In genomic region chr16:71498031-71498430, GRCh38 we compare ENCODE assay signal across 34 cellular contexts. TPM values are rescaled to one million over a fixed set of nuclear protein-coding genes. Genes with fewer than 3 reads are reported as not detected.
"Had no signal": no experiment of that assay in that cellular context is flagged by ENCODE, and none has a peak within 500 bp of the region (broad histone marks: within the 10 kb centered on the region; RNA-seq: fewer than 3 reads in every experiment).

No MANE protein-coding gene starts in this region.

- H3K4me3 Mint-ChIP-seq: stimulated activated effector memory CD8-positive, alpha-beta T cell treated with anti-CD3 and anti-CD28 coated beads, Interleukin-12 subunit alpha, Interleukin-12 subunit beta, amount 100 ng/mL, for 72 hours; stimulated activated memory B cell treated with anti-CD40 and anti-IgM and Interleukin-4, amounts not matched to agents 10 μg/mL and 1 μg/mL and 100 μg/mL, for 72 hours; stimulated activated naive B cell treated with anti-CD40 and anti-IgM and Interleukin-4, amounts not matched to agents 10 μg/mL and 1 μg/mL and 100 μg/mL, for 72 hours; stimulated activated naive CD8-positive, alpha-beta T cell treated with anti-CD3 and anti-CD28 coated beads, Interleukin-15, amount 100 ng/mL, for 72 hours; stimulated activated naive CD8-positive, alpha-beta T cell treated with anti-CD3 and anti-CD28 coated beads, Interleukin-15, Interleukin-2, amounts not matched to agents 100 ng/mL and 50 ng/mL, for 24 hours; type B pancreatic cell had no signal

- H3K9me3 Mint-ChIP-seq: stimulated activated effector memory CD8-positive, alpha-beta T cell treated with anti-CD3 and anti-CD28 coated beads, Interleukin-12 subunit alpha, Interleukin-12 subunit beta, amount 100 ng/mL, for 72 hours; stimulated activated memory B cell treated with anti-CD40 and anti-IgM and Interleukin-4, amounts not matched to agents 10 μg/mL and 1 μg/mL and 100 μg/mL, for 72 hours; stimulated activated naive B cell treated with anti-CD40 and anti-IgM and Interleukin-4, amounts not matched to agents 10 μg/mL and 1 μg/mL and 100 μg/mL, for 72 hours; stimulated activated naive CD8-positive, alpha-beta T cell treated with anti-CD3 and anti-CD28 coated beads, Interleukin-15, amount 100 ng/mL, for 72 hours; stimulated activated naive CD8-positive, alpha-beta T cell treated with anti-CD3 and anti-CD28 coated beads, Interleukin-15, Interleukin-2, amounts not matched to agents 100 ng/mL and 50 ng/mL, for 24 hours; type B pancreatic cell had no signal

- ATAC-seq: stimulated activated effector memory CD8-positive, alpha-beta T cell treated with anti-CD3 and anti-CD28 coated beads, Interleukin-12 subunit alpha, Interleukin-12 subunit beta, amount 100 ng/mL, for 72 hours; stimulated activated memory B cell treated with anti-CD40 and anti-IgM and Interleukin-4, amounts not matched to agents 10 μg/mL and 1 μg/mL and 100 μg/mL, for 72 hours; stimulated activated naive B cell treated with anti-CD40 and anti-IgM and Interleukin-4, amounts not matched to agents 10 μg/mL and 1 μg/mL and 100 μg/mL, for 72 hours; stimulated activated naive CD8-positive, alpha-beta T cell treated with anti-CD3 and anti-CD28 coated beads, Interleukin-15, amount 100 ng/mL, for 72 hours; stimulated activated naive CD8-positive, alpha-beta T cell treated with anti-CD3 and anti-CD28 coated beads, Interleukin-15, Interleukin-2, amounts not matched to agents 100 U/mL and 50 U/mL, for 24 hours; upper lobe of right lung had no signal

- H3K36me3 Mint-ChIP-seq: stimulated activated effector memory CD8-positive, alpha-beta T cell treated with anti-CD3 and anti-CD28 coated beads, Interleukin-12 subunit alpha, Interleukin-12 subunit beta, amount 100 ng/mL, for 72 hours; stimulated activated memory B cell treated with anti-CD40 and anti-IgM and Interleukin-4, amounts not matched to agents 10 μg/mL and 1 μg/mL and 100 μg/mL, for 72 hours; stimulated activated naive B cell treated with anti-CD40 and anti-IgM and Interleukin-4, amounts not matched to agents 10 μg/mL and 1 μg/mL and 100 μg/mL, for 72 hours; type B pancreatic cell had no signal

- H3K9me3 ChIP-seq: stomach, suprapubic skin, testis, thoracic aorta, thyroid gland, tibial artery, tibial nerve, transverse colon, upper lobe of left lung, upper lobe of right lung, uterus, vagina had no signal

- FAIRE-seq: urothelium cell line had no signal

- H3K27me3 Mint-ChIP-seq: stimulated activated naive CD8-positive, alpha-beta T cell treated with anti-CD3 and anti-CD28 coated beads, Interleukin-15, amount 100 ng/mL, for 72 hours had no signal

- H3K27me3 ChIP-seq: stomach, suprapubic skin, testis, thyroid gland, tibial nerve, transverse colon, upper lobe of left lung, upper lobe of right lung, uterus, vagina had no signal

- H3K27ac ChIP-seq: stomach, suprapubic skin, testis, thoracic aorta, thyroid gland, tibial artery, tibial nerve, transverse colon, upper lobe of left lung, upper lobe of right lung, uterus, vagina had no signal

- H3K4me1 Mint-ChIP-seq: stimulated activated effector memory CD8-positive, alpha-beta T cell treated with anti-CD3 and anti-CD28 coated beads, Interleukin-12 subunit alpha, Interleukin-12 subunit beta, amount 100 ng/mL, for 72 hours; stimulated activated memory B cell treated with anti-CD40 and anti-IgM and Interleukin-4, amounts not matched to agents 10 μg/mL and 1 μg/mL and 100 μg/mL, for 72 hours; stimulated activated naive B cell treated with anti-CD40 and anti-IgM and Interleukin-4, amounts not matched to agents 10 μg/mL and 1 μg/mL and 100 μg/mL, for 72 hours; stimulated activated naive CD8-positive, alpha-beta T cell treated with anti-CD3 and anti-CD28 coated beads, Interleukin-15, amount 100 ng/mL, for 72 hours had no signal

- DNase-seq: stimulated activated CD4-positive, alpha-beta T cell treated with anti-CD3 and anti-CD28 coated beads, Interleukin-2, amount 100 ng/mL, for 48 hours; stimulated activated CD4-positive, alpha-beta T cell treated with anti-CD3 and anti-CD28 coated beads, Interleukin-4, amount 100 ng/mL, for 1 hour; stimulated activated CD4-positive, alpha-beta T cell treated with anti-CD3 and anti-CD28 coated beads, Interleukin-4, amount 100 ng/mL, for 24 hours; stimulated activated CD4-positive, alpha-beta T cell treated with anti-CD3 and anti-CD28 coated beads, Interleukin-4, amount 100 ng/mL, for 4 hours; stimulated activated CD8-positive, alpha-beta memory T cell treated with anti-CD3 and anti-CD28 coated beads, Interleukin-4, amount 100 ng/mL, for 48 hours; stimulated activated naive B cell treated with anti-CD40 and anti-IgM and Interleukin-4, amounts not matched to agents 10 μg/mL and 1 μg/mL and 100 μg/mL, for 72 hours; stimulated activated naive CD4-positive, alpha-beta T cell; stimulated activated naive CD4-positive, alpha-beta T cell treated with Interleukin-2 at 50 U/mL for 16 hours; stimulated activated naive CD8-positive, alpha-beta T cell treated with anti-CD3 and anti-CD28 coated beads, Interleukin-15, amount 100 ng/mL, for 72 hours; stimulated activated naive CD8-positive, alpha-beta T cell treated with anti-CD3 and anti-CD28 coated beads, Interleukin-15, Interleukin-2, amounts not matched to agents 100 U/mL and 50 U/mL, for 24 hours; stomach; substantia nigra; testis; thyroid gland; tibial artery; transverse colon; trophoblast cell; upper lobe of left lung; upper lobe of right lung; uterus had no signal

- H3K36me3 ChIP-seq: stomach, suprapubic skin, thoracic aorta, thyroid gland, tibial artery, tibial nerve, transverse colon, upper lobe of left lung, upper lobe of right lung, uterus, vagina had no signal

- H3K4me3 ChIP-seq: stomach, suprapubic skin, testis, thoracic aorta, thyroid gland, tibial artery, tibial nerve, transverse colon, upper lobe of left lung, upper lobe of right lung, uterus, vagina had no signal

- H3K4me1 ChIP-seq: stomach, suprapubic skin, testis, thyroid gland, tibial artery, tibial nerve, transverse colon, upper lobe of left lung, upper lobe of right lung, uterus, vagina had no signal

- H3K27ac Mint-ChIP-seq: stimulated activated effector memory CD8-positive, alpha-beta T cell treated with anti-CD3 and anti-CD28 coated beads, Interleukin-12 subunit alpha, Interleukin-12 subunit beta, amount 100 ng/mL, for 72 hours; stimulated activated memory B cell treated with anti-CD40 and anti-IgM and Interleukin-4, amounts not matched to agents 10 μg/mL and 1 μg/mL and 100 μg/mL, for 72 hours; stimulated activated naive B cell treated with anti-CD40 and anti-IgM and Interleukin-4, amounts not matched to agents 10 μg/mL and 1 μg/mL and 100 μg/mL, for 72 hours; stimulated activated naive CD8-positive, alpha-beta T cell treated with anti-CD3 and anti-CD28 coated beads, Interleukin-15, amount 100 ng/mL, for 72 hours; stimulated activated naive CD8-positive, alpha-beta T cell treated with anti-CD3 and anti-CD28 coated beads, Interleukin-15, Interleukin-2, amounts not matched to agents 100 ng/mL and 50 ng/mL, for 24 hours; type B pancreatic cell had no signal

RNA-seq across cellular contexts. Expression of gene CHST4, which starts 28.2 kb away (rescaled TPM):
- total RNA-seq: stomach, suprapubic skin, thoracic aorta, thyroid gland, tibial nerve, transverse colon, urinary bladder, vagina had no signal
- polyA plus RNA-seq: stomach, urinary bladder had no signal

RNA-seq across cellular contexts. Expression of gene TLE7, which starts 56.2 kb away (rescaled TPM):
- total RNA-seq: stomach, subcutaneous adipose tissue, suprapubic skin, temporal lobe, thoracic aorta, thyroid gland, tibial nerve, transverse colon, upper lobe of left lung, upper lobe of right lung, ureter, urinary bladder, uterus, vagina had no signal
- polyA plus RNA-seq: stomach, thymus, urinary bladder had no signal
